Comparison of ENCODE assay signal across 1 cellular context in genomic region chr2:11742317-11742701, GRCh38.
TF ChIP-seq lines count a peak whose summit lies in the region.

No MANE protein-coding gene starts in this region.

TF ChIP-seq in SK-N-SH treated with all-trans-retinoic acid at 6 μM for 48 hours, 23 proteins besides CTCF, POLR2A, EP300 and RAD21 (continued from another document):
- TF ChIP-seq, protein P1, sequence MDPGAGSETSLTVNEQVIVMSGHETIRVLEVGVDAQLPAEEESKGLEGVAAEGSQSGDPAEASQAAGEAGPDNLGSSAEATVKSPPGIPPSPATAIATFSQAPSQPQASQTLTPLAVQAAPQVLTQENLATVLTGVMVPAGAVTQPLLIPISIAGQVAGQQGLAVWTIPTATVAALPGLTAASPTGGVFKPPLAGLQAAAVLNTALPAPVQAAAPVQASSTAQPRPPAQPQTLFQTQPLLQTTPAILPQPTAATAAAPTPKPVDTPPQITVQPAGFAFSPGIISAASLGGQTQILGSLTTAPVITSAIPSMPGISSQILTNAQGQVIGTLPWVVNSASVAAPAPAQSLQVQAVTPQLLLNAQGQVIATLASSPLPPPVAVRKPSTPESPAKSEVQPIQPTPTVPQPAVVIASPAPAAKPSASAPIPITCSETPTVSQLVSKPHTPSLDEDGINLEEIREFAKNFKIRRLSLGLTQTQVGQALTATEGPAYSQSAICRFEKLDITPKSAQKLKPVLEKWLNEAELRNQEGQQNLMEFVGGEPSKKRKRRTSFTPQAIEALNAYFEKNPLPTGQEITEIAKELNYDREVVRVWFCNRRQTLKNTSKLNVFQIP (CRISPR knock-in tag; IDR thresholded peaks at IDR 0.05; ENCODE audit: borderline replicate concordance, low read depth), result no peak
- no peak for TF ChIP-seq SNAI2 (CRISPR knock-in tag; IDR thresholded peaks at IDR 0.05)
